1 cellular context compared by ENCODE assay signal in genomic region chr6:34132486-34133185, GRCh38.
TF ChIP-seq lines count a peak whose summit lies in the region.

No MANE protein-coding gene starts in this region.

TF ChIP-seq in HepG2, 621 proteins besides CTCF, POLR2A, EP300 and RAD21 (continued from another document and continues in another):
- TF ChIP-seq TBL1XR1 (IDR thresholded peaks at IDR 0.05; ENCODE audit: borderline replicate concordance, low read length, partially characterized antibody) (no peak), ELF1 (CRISPR knock-in tag; IDR thresholded peaks at IDR 0.05) (0 out of 2 replicates have a peak, but pooled peaks have one; percentile 23), LRRFIP1 (CRISPR knock-in tag; conservative IDR thresholded peaks at IDR 0.05) (peak; percentile 83; the same call in 1 of the 2 replicates), TFE3 (CRISPR knock-in tag; IDR thresholded peaks at IDR 0.05) (peak; percentile 75), FLYWCH1 (CRISPR knock-in tag; IDR thresholded peaks at IDR 0.05) (0 out of 2 replicates have a peak, but pooled peaks have one; percentile 33), GABPA (IDR thresholded peaks at IDR 0.05; ENCODE audit: low read depth, low read length) (no peak), GABPA (CRISPR knock-in tag; IDR thresholded peaks at IDR 0.05; ENCODE audit: low read depth) (no peak), MXD3 (CRISPR knock-in tag; IDR thresholded peaks at IDR 0.05) (peak; percentile 81; the same call in 1 of the 2 replicates), SALL2 (CRISPR knock-in tag; IDR thresholded peaks at IDR 0.05) (0 out of 2 replicates have a peak, but pooled peaks have one; percentile 34), ZNF329 (CRISPR knock-in tag; IDR thresholded peaks at IDR 0.05; ENCODE audit: low read depth) (0 out of 2 replicates have a peak, but pooled peaks have one; percentile 48), FOXK1 (CRISPR knock-in tag; IDR thresholded peaks at IDR 0.05; ENCODE audit: borderline replicate concordance, low read depth) (no peak), SP4 (CRISPR knock-in tag; IDR thresholded peaks at IDR 0.05) (no peak; the same call in 1 of the 2 replicates), SKI (IDR thresholded peaks at IDR 0.05; ENCODE audit: partially characterized antibody) (no peak), ARNT (IDR thresholded peaks at IDR 0.05) (no peak), ZNF614 (CRISPR knock-in tag; IDR thresholded peaks at IDR 0.05; ENCODE audit: borderline replicate concordance) (0 out of 2 replicates have a peak, but pooled peaks have one; percentile 50), STAT5B (CRISPR knock-in tag; IDR thresholded peaks at IDR 0.05) (peak; percentile 88), IRF2 (CRISPR knock-in tag; IDR thresholded peaks at IDR 0.05) (peak; percentile 70; the same call in 1 of the 2 replicates), ZNF574 (CRISPR knock-in tag; IDR thresholded peaks at IDR 0.05) (peak; percentile 81), SRF (IDR thresholded peaks at IDR 0.05; ENCODE audit: low read depth, low read length) (no peak), HMGXB3 (CRISPR knock-in tag; IDR thresholded peaks at IDR 0.05; ENCODE audit: borderline replicate concordance) (peak; percentile 74; the same call in 1 of the 2 replicates), ARID5B (CRISPR knock-in tag; IDR thresholded peaks at IDR 0.05) (peak; percentile 42; the same call in 1 of the 2 replicates), ZNF513 (CRISPR knock-in tag; conservative IDR thresholded peaks at IDR 0.05) (no peak), MYC (CRISPR knock-in tag; IDR thresholded peaks at IDR 0.05; ENCODE audit: borderline replicate concordance) (peak; percentile 28; the same call in 1 of the 2 replicates), SETDB1 (CRISPR knock-in tag; IDR thresholded peaks at IDR 0.05; ENCODE audit: borderline replicate concordance) (no peak), PBX3 (CRISPR knock-in tag; IDR thresholded peaks at IDR 0.05; ENCODE audit: borderline replicate concordance) (no peak), BCL3 (CRISPR knock-in tag; IDR thresholded peaks at IDR 0.05) (0 out of 2 replicates have a peak, but pooled peaks have one; percentile 27), ZBTB49 (CRISPR knock-in tag; IDR thresholded peaks at IDR 0.05; ENCODE audit: borderline replicate concordance) (peak; percentile 94; the same call in 1 of the 2 replicates), CHD4 (IDR thresholded peaks at IDR 0.05; ENCODE audit: borderline replicate concordance, low read length) (no peak), RARA (CRISPR knock-in tag; IDR thresholded peaks at IDR 0.05) (peak; percentile 42; the same call in 1 of the 2 replicates), TSC22D2 (CRISPR knock-in tag; IDR thresholded peaks at IDR 0.05; ENCODE audit: borderline replicate concordance) (peak; percentile 96), ZNF768 (CRISPR knock-in tag; IDR thresholded peaks at IDR 0.05) (0 out of 2 replicates have a peak, but pooled peaks have one; percentile 46), ZNF644 (CRISPR knock-in tag; IDR thresholded peaks at IDR 0.05; ENCODE audit: low read depth) (no peak; the same call in 1 of the 2 replicates)
